18 cellular contexts compared by ENCODE assay signal in the genomic region with DNA sequence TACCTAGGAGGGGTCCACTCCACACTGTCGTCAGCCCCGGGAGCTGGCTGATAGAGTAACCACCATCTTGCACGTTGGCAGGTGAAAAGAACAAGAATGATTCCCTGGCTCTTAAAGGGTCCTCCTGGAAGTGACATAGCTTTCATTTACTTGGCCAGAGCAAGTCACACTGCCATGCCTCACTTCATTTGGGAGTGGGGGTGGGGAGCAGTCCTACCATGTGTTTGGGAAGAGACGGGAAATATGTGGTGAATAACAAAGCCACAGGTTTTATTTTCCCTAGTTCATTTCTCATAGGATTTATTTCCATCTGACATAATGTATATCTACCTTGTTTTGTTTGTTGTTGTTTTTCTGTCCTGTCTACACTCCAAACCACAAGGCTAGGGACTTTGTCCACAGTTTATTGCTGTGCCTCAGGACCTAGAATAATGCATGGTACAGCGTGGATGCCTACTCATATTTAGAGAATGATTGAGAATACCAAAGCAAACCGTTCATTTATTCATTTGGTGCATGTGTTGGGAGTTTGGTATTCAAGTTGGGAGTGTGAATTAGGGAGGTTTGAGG. TPM values are rescaled to one million over a fixed set of nuclear protein-coding genes. Genes with fewer than 3 reads are reported as not detected.
DNase-seq lines count a peak whose midpoint lies in the region; ATAC-seq and TF ChIP-seq lines count a peak whose summit lies in the region.
"Had no signal": no experiment of that assay in that cellular context is flagged by ENCODE, and none has a peak within 500 bp of the region (broad histone marks: within the 10 kb centered on the region; RNA-seq: fewer than 3 reads in every experiment).

No MANE protein-coding gene starts in this region.

- peak; percentile 5 for DNase-seq in activated CD4-positive, alpha-beta T cell treated with anti-CD3 and anti-CD28 coated beads, Interleukin-2, amount 10 ng/mL, durations not matched to agents 7 days and 5 days
- no peak for DNase-seq in activated CD4-positive, alpha-beta T cell treated with anti-CD3 and anti-CD28 coated beads for 48 hours
- no peak for DNase-seq in activated T-helper 2 cell treated with anti-CD3 and anti-CD28 coated beads, Interferon-gamma antibody, Interleukin-2, Interleukin-4, amounts not matched to agents 10 μg/mL and 5 μg/mL and 100 μg/mL, durations not matched to agents 14 hours and 24 hours and 36 hours (ENCODE audit: low spot score)
- DNase-seq in psoas muscle: no peak
- no peak for DNase-seq in HAP-1 (ENCODE audit: low spot score in 2 of 2)
- no peak for DNase-seq in NCI-H2171 treated with DMSO at 0.1 percent for 48 hours (lab: John Stamatoyannopoulos, UW)
- no peak for DNase-seq in GM13976 (ENCODE audit: low spot score)
- DNase-seq: amniotic stem cell, NCI-H1694 treated with DMSO at 0.1 percent for 48 hours, NCI-H524 treated with DMSO at 0.1 percent for 48 hours, occipital lobe had no signal

- WGBS in psoas muscle, 3 donors: 90 to 94% (median 91%) methylated on average over 6 of the region's 6 CpGs

- H3K36me3 Mint-ChIP-seq in activated CD4-positive, alpha-beta T cell treated with anti-CD3 and anti-CD28 coated beads, Interleukin-2, amount 10 ng/mL, durations not matched to agents 7 days and 5 days (ENCODE audit: low read depth): peaks cover 50% of the 10 kb centered on the region
- no peaks in the 10 kb centered on the region for H3K36me3 Mint-ChIP-seq in IgD-negative memory B cell
- H3K36me3 Mint-ChIP-seq in activated T-helper 2 cell treated with anti-CD3 and anti-CD28 coated beads, Interferon-gamma antibody, Interleukin-2, Interleukin-4, amounts not matched to agents 10 μg/mL and 5 μg/mL and 100 μg/mL, durations not matched to agents 14 hours and 24 hours and 36 hours (ENCODE audit: low read depth): peaks cover 53% of the 10 kb centered on the region

- H3K27me3 Mint-ChIP-seq in activated CD4-positive, alpha-beta T cell treated with anti-CD3 and anti-CD28 coated beads, Interleukin-2, amount 10 ng/mL, durations not matched to agents 7 days and 5 days: no peaks in the 10 kb centered on the region
- peaks cover 3% of the 10 kb centered on the region for H3K27me3 Mint-ChIP-seq in IgD-negative memory B cell
- no peaks in the 10 kb centered on the region for H3K27me3 Mint-ChIP-seq in activated T-helper 2 cell treated with anti-CD3 and anti-CD28 coated beads, Interferon-gamma antibody, Interleukin-2, Interleukin-4, amounts not matched to agents 10 μg/mL and 5 μg/mL and 100 μg/mL, durations not matched to agents 14 hours and 24 hours and 36 hours (ENCODE audit: low read depth)

- H3K4me1 ChIP-seq in psoas muscle: peaks cover 74% of the 10 kb centered on the region
- H3K4me1 ChIP-seq in HAP-1: peaks cover 3% of the 10 kb centered on the region

- peaks cover 4% of the 10 kb centered on the region for H3K9me3 Mint-ChIP-seq in activated CD4-positive, alpha-beta T cell treated with anti-CD3 and anti-CD28 coated beads, Interleukin-2, amount 10 ng/mL, durations not matched to agents 7 days and 5 days
- H3K9me3 Mint-ChIP-seq in IgD-negative memory B cell: peaks cover 0 to 2% (median 0%) of the 10 kb centered on the region in 3 donors
- peaks cover 7% of the 10 kb centered on the region for H3K9me3 Mint-ChIP-seq in activated T-helper 2 cell treated with anti-CD3 and anti-CD28 coated beads, Interferon-gamma antibody, Interleukin-2, Interleukin-4, amounts not matched to agents 10 μg/mL and 5 μg/mL and 100 μg/mL, durations not matched to agents 14 hours and 24 hours and 36 hours

- no peaks in the 10 kb centered on the region for H3K9me3 ChIP-seq in psoas muscle
- H3K9me3 ChIP-seq in HAP-1: no peaks in the 10 kb centered on the region
- H3K9me3 ChIP-seq: A549 had no signal

- H3K36me3 ChIP-seq in psoas muscle (ENCODE audit: insufficient read depth in 1 of 2, low read depth in 1 of 2): no peaks in the 10 kb centered on the region
- no peaks in the 10 kb centered on the region for H3K36me3 ChIP-seq in HAP-1 (replicated peaks)

- POLR2A ChIA-PET in activated CD4-positive, alpha-beta T cell treated with anti-CD3 and anti-CD28 coated beads, Interleukin-2, amount 10 ng/mL, durations not matched to agents 7 days and 5 days (lab: Charles Lee): no interaction called here

- in situ Hi-C loops in HAP-1 (cut with MboI; ENCODE audit: low sequenced_read_pairs): no loop called here
- in situ Hi-C loops in GM13976 (cut with MboI; ENCODE audit: low sequenced_read_pairs, unreplicated experiment): no loop called here

- H3K4me3 ChIP-seq in psoas muscle (no peak overlapping the region), HAP-1 (no peak overlapping the region)
- H3K4me3 ChIP-seq: A549, lung, smooth muscle cell had no signal

- TF ChIP-seq CTCF in psoas muscle (IDR thresholded peaks at IDR 0.05) (no peak), GM13976 (IDR thresholded peaks at IDR 0.05; ENCODE audit: borderline replicate concordance, control extremely low read depth, extremely low read depth, insufficient read depth, missing control alignments) (no peak)

- peak overlapping the region; percentile 16 for H3K27ac Mint-ChIP-seq in activated CD4-positive, alpha-beta T cell treated with anti-CD3 and anti-CD28 coated beads, Interleukin-2, amount 10 ng/mL, durations not matched to agents 7 days and 5 days
- no peak overlapping the region for H3K27ac Mint-ChIP-seq in IgD-negative memory B cell
- H3K27ac Mint-ChIP-seq in activated T-helper 2 cell treated with anti-CD3 and anti-CD28 coated beads, Interferon-gamma antibody, Interleukin-2, Interleukin-4, amounts not matched to agents 10 μg/mL and 5 μg/mL and 100 μg/mL, durations not matched to agents 14 hours and 24 hours and 36 hours: peak overlapping the region; percentile 79

- intact Hi-C loops in activated T-helper 2 cell treated with anti-CD3 and anti-CD28 coated beads, Interferon-gamma antibody, Interleukin-2, Interleukin-4, amounts not matched to agents 10 μg/mL and 5 μg/mL and 100 μg/mL, durations not matched to agents 14 hours and 24 hours and 36 hours (cut with micrococcal nuclease): loop anchor here (5.0 kb wide), 1 partner anchor 200 kb away; no protein-coding TSS in a partner anchor
- intact Hi-C loops in psoas muscle (cut with DNase I): loop anchor here in 1 of 2 donors (5.0 kb wide), 1 partner anchor 35 kb away; no protein-coding TSS in a partner anchor

- CTCF ChIA-PET in activated CD4-positive, alpha-beta T cell treated with anti-CD3 and anti-CD28 coated beads, Interleukin-2, amount 10 ng/mL, durations not matched to agents 7 days and 5 days (lab: Charles Lee): interaction anchor here (0.6 to 1.2 kb wide), 7 partner anchors 9 to 1333 kb away, joined by 3 to 4 read pairs (median 3); no protein-coding TSS in a partner anchor

- H3K4me1 Mint-ChIP-seq in activated CD4-positive, alpha-beta T cell treated with anti-CD3 and anti-CD28 coated beads, Interleukin-2, amount 10 ng/mL, durations not matched to agents 7 days and 5 days: peaks cover 80% of the 10 kb centered on the region
- peaks cover 58 to 75% (median 60%) of the 10 kb centered on the region in 3 donors for H3K4me1 Mint-ChIP-seq in IgD-negative memory B cell
- H3K4me1 Mint-ChIP-seq in activated T-helper 2 cell treated with anti-CD3 and anti-CD28 coated beads, Interferon-gamma antibody, Interleukin-2, Interleukin-4, amounts not matched to agents 10 μg/mL and 5 μg/mL and 100 μg/mL, durations not matched to agents 14 hours and 24 hours and 36 hours (ENCODE audit: low read depth): peaks cover 67% of the 10 kb centered on the region

- H3K27me3 ChIP-seq in psoas muscle (ENCODE audit: insufficient read depth in 3 of 3, low read length in 2 of 3): no peaks in the 10 kb centered on the region
- H3K27me3 ChIP-seq in HAP-1 (ENCODE audit: low read depth): no peaks in the 10 kb centered on the region

- peak overlapping the region; percentile 83 for H3K27ac ChIP-seq in psoas muscle
- H3K27ac ChIP-seq: A549 had no signal

- H3K4me3 Mint-ChIP-seq in activated CD4-positive, alpha-beta T cell treated with anti-CD3 and anti-CD28 coated beads, Interleukin-2, amount 10 ng/mL, durations not matched to agents 7 days and 5 days: no peak overlapping the region
- peak overlapping the region in 3 of 4 donors; percentile 7 to 65 (median 57) for H3K4me3 Mint-ChIP-seq in IgD-negative memory B cell
- H3K4me3 Mint-ChIP-seq in activated T-helper 2 cell treated with anti-CD3 and anti-CD28 coated beads, Interferon-gamma antibody, Interleukin-2, Interleukin-4, amounts not matched to agents 10 μg/mL and 5 μg/mL and 100 μg/mL, durations not matched to agents 14 hours and 24 hours and 36 hours (ENCODE audit: low read depth): peak overlapping the region; percentile 40

- no peak for ATAC-seq in psoas muscle
- ATAC-seq: A549 had no signal

RNA-seq across cellular contexts. Expression of gene UBAC2, which starts 26.8 kb away (rescaled TPM):
- total RNA-seq in activated CD4-positive, alpha-beta T cell treated with anti-CD3 and anti-CD28 coated beads, Interleukin-2, amount 10 ng/mL, durations not matched to agents 7 days and 5 days: 10 to 100 TPM; 67.8 to 70.5 TPM
- polyA plus RNA-seq in IgD-negative memory B cell (88.0 TPM), psoas muscle (10 to 100 TPM; 54.1 to 97.1 (median 71.7) TPM)
- 53.4 and 55.1 TPM in 2 replicates for total RNA-seq in activated T-helper 2 cell treated with anti-CD3 and anti-CD28 coated beads, Interferon-gamma antibody, Interleukin-2, Interleukin-4, amounts not matched to agents 10 μg/mL and 5 μg/mL and 100 μg/mL, durations not matched to agents 14 hours and 24 hours and 36 hours
- total RNA-seq in psoas muscle: 10 to 100 TPM; 65.1 to 79.2 (median 71.0) TPM

RNA-seq across cellular contexts. Expression of gene GPR18, which starts 30.8 kb away (rescaled TPM):
- 10 to 100 TPM; 19.7 to 25.4 TPM for total RNA-seq in activated CD4-positive, alpha-beta T cell treated with anti-CD3 and anti-CD28 coated beads, Interleukin-2, amount 10 ng/mL, durations not matched to agents 7 days and 5 days
- polyA plus RNA-seq in IgD-negative memory B cell (58.6 TPM), psoas muscle (under 1 TPM in 1 of 3 donors, not detected in 2; 0.01 TPM)
- 7.4 and 8.4 TPM in 2 replicates for total RNA-seq in activated T-helper 2 cell treated with anti-CD3 and anti-CD28 coated beads, Interferon-gamma antibody, Interleukin-2, Interleukin-4, amounts not matched to agents 10 μg/mL and 5 μg/mL and 100 μg/mL, durations not matched to agents 14 hours and 24 hours and 36 hours
- under 1 TPM in 1 of 4 donors, not detected in 3; 0.27 TPM for total RNA-seq in psoas muscle
- total RNA-seq: dermis microvascular lymphatic vessel endothelial cell, occipital lobe, RPMI7951, smooth muscle cell, temporal lobe had no signal
- polyA plus RNA-seq: A549, smooth muscle cell had no signal

Comparison
In these comparisons a context has a peak if more than half of its experiments do, and no peak if none do; other contexts are left out.
1. H3K27ac Mint-ChIP-seq: peak in activated CD4-positive, alpha-beta T cell treated with anti-CD3 and anti-CD28 coated beads, Interleukin-2, amount 10 ng/mL, durations not matched to agents 7 days and 5 days (single experiment) and activated T-helper 2 cell treated with anti-CD3 and anti-CD28 coated beads, Interferon-gamma antibody, Interleukin-2, Interleukin-4, amounts not matched to agents 10 μg/mL and 5 μg/mL and 100 μg/mL, durations not matched to agents 14 hours and 24 hours and 36 hours (single experiment); none in IgD-negative memory B cell (0 of 3).